28 cellular contexts compared by ENCODE assay signal in the genomic region with DNA sequence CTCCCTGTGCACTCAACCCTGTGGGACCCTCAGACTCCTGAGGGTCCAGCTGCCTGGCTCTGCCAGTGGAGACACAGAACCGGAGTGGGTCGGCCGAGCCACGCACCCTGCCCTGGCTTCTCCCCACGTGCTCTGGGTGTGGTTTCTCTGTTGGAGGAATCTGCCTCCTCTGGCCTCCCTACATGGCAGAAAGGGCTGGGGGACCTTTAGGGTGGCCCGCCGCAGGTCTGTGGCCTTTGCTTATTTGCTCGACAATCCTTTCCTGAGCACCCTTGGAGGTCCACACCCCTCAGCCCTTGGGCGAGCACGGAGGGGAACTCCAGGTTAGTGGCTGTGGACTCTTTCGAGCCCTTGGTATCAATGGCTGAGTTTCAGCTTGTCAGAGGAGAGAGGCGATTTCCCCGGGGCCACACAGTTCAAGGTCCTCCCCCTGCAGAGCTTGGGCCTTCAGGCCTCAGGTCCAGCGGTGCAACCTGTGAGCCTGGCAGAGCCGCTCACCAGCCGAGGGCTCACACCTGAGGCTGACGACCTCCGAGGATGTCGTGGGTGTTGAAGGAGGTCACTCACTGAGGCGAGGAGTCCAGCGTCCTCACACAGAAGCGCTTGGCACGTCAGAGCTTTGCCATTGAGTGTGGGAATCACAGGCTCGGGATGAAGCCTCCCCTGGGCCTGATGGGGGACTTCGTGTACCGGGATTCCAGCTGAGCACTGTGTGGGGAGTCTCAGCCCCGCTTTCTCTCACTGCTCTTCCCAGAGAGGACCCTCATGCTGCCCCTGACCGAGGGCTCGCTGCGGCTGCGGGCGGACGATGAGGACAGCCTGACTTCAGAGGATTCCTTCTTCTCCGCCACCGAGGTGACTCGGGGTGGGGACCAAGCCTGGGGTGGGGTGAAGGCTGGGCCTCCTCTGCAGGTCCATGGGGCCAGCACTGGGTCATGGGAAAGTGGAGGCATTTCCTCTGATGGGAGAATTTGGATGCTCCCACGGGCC.
"Had no signal": no experiment of that assay in that cellular context is flagged by ENCODE, and none has a peak within 500 bp of the region (broad histone marks: within the 10 kb centered on the region; RNA-seq: fewer than 3 reads in every experiment).

No MANE protein-coding gene starts in this region.

- FAIRE-seq: TTC549 had no signal

- H3K9me3 Mint-ChIP-seq: activated B cell treated with CpG ODN at 0.5 μM for 24 hours; activated CD4-positive, alpha-beta T cell treated with anti-CD3 and anti-CD28 coated beads, Interleukin-2, amount 10 ng/mL, durations not matched to agents 24 days and 14 days; activated naive CD4-positive, alpha-beta T cell treated with anti-CD3 and anti-CD28 coated beads, Interleukin-2, amount 50 U/mL, for 72 hours; activated naive CD8-positive, alpha-beta T cell treated with anti-CD3 and anti-CD28 coated beads, Interleukin-2, amount 50 U/mL, for 24 hours; activated T-cell treated with anti-CD3 and anti-CD28 coated beads, Interleukin-2, amount 50 U/mL, for 24 hours; activated T-helper 1 cell treated with anti-CD3 and anti-CD28 coated beads, Interleukin-12 subunit alpha, Interleukin-12 subunit beta, Interleukin-2, Interleukin-4 antibody, amounts not matched to agents 30 ng/mL and 10 ng/mL and 1 ng/mL, durations not matched to agents 14 hours and 24 hours and 36 hours; brain; central memory CD8-positive, alpha-beta T cell; T-cell had no signal

- H3K9me3 ChIP-seq: ascending aorta had no signal

- H3K27ac Mint-ChIP-seq: activated B cell treated with CpG ODN at 0.5 μM for 24 hours; activated CD4-positive, alpha-beta T cell treated with anti-CD3 and anti-CD28 coated beads, Interleukin-2, amount 10 ng/mL, durations not matched to agents 24 days and 14 days; activated CD8-positive, alpha-beta memory T cell treated with anti-CD3 and anti-CD28 coated beads, Interleukin-2, amount 10 ng/mL, durations not matched to agents 7 days and 5 days; activated naive CD8-positive, alpha-beta T cell treated with anti-CD3 and anti-CD28 coated beads, Interleukin-2, amount 50 U/mL, for 24 hours; activated T-cell treated with anti-CD3 and anti-CD28 coated beads, Interleukin-2, amount 50 U/mL, for 24 hours; activated T-helper 1 cell treated with anti-CD3 and anti-CD28 coated beads, Interleukin-12 subunit alpha, Interleukin-12 subunit beta, Interleukin-2, Interleukin-4 antibody, amounts not matched to agents 30 ng/mL and 10 ng/mL and 1 ng/mL, durations not matched to agents 14 hours and 24 hours and 36 hours; brain; T-cell had no signal

- H3K4me1 ChIP-seq: ascending aorta had no signal

- H3K4me3 ChIP-seq: ascending aorta, SK-N-MC had no signal

- H3K27me3 Mint-ChIP-seq: activated B cell treated with CpG ODN at 0.5 μM for 24 hours; activated CD4-positive, alpha-beta T cell treated with anti-CD3 and anti-CD28 coated beads, Interleukin-2, amount 10 ng/mL, durations not matched to agents 24 days and 14 days; activated CD8-positive, alpha-beta memory T cell treated with anti-CD3 and anti-CD28 coated beads, Interleukin-2, amount 10 ng/mL, durations not matched to agents 7 days and 5 days; activated naive CD8-positive, alpha-beta T cell treated with anti-CD3 and anti-CD28 coated beads, Interleukin-2, amount 50 U/mL, for 24 hours; activated T-cell treated with anti-CD3 and anti-CD28 coated beads, Interleukin-2, amount 50 U/mL, for 24 hours; brain; central memory CD8-positive, alpha-beta T cell; T-cell had no signal

- H3K4me1 Mint-ChIP-seq: activated B cell treated with CpG ODN at 0.5 μM for 24 hours; activated CD4-positive, alpha-beta T cell treated with anti-CD3 and anti-CD28 coated beads, Interleukin-2, amount 10 ng/mL, durations not matched to agents 24 days and 14 days; activated CD8-positive, alpha-beta memory T cell treated with anti-CD3 and anti-CD28 coated beads, Interleukin-2, amount 10 ng/mL, durations not matched to agents 7 days and 5 days; activated naive CD8-positive, alpha-beta T cell treated with anti-CD3 and anti-CD28 coated beads, Interleukin-2, amount 50 U/mL, for 24 hours; brain; central memory CD8-positive, alpha-beta T cell; T-cell had no signal

- H3K27me3 ChIP-seq: ascending aorta had no signal

- DNase-seq: activated B cell treated with CpG ODN at 0.5 μM for 24 hours; activated CD4-positive, alpha-beta T cell treated with anti-CD3 and anti-CD28 coated beads for 1 hour; activated CD4-positive, alpha-beta T cell treated with anti-CD3 and anti-CD28 coated beads, Interleukin-2, amount 10 ng/mL, durations not matched to agents 24 days and 14 days; activated CD4-positive, alpha-beta T cell treated with anti-CD3 and anti-CD28 coated beads, Interleukin-2, amount 50 U/mL, for 48 hours; activated CD8-positive, alpha-beta memory T cell treated with anti-CD3 and anti-CD28 coated beads, Interleukin-2, amount 10 ng/mL, durations not matched to agents 7 days and 5 days; activated effector memory CD4-positive, alpha-beta T cell treated with anti-CD3 and anti-CD28 coated beads, Interleukin-2, amount 50 U/mL, for 16 hours; activated naive CD4-positive, alpha-beta T cell treated with Interleukin-2 at 50 U/mL for 16 hours; activated naive CD8-positive, alpha-beta T cell treated with anti-CD3 and anti-CD28 coated beads, Interleukin-2, amount 50 U/mL, for 24 hours; activated T-cell treated with anti-CD3 and anti-CD28 coated beads, Interleukin-2, amount 50 U/mL, for 24 hours; amniotic stem cell; Karpas-422; MM.1S; NCI-H1105 treated with DMSO at 0.1 percent for 48 hours; NCI-H1436 treated with DMSO at 0.1 percent for 48 hours; NCI-H187; NCI-H2081; NCI-H524; T-cell; T-helper 2 cell; T1000 had no signal

- ATAC-seq: activated CD8-positive, alpha-beta memory T cell treated with anti-CD3 and anti-CD28 coated beads, Interleukin-2, amount 10 ng/mL, durations not matched to agents 7 days and 5 days; activated naive CD8-positive, alpha-beta T cell treated with anti-CD3 and anti-CD28 coated beads, Interleukin-2, amount 50 U/mL, for 24 hours; Right ventricle myocardium inferior; T-cell had no signal

- H3K27ac ChIP-seq: ascending aorta, SK-N-MC had no signal

- H3K4me3 Mint-ChIP-seq: activated B cell treated with CpG ODN at 0.5 μM for 24 hours; activated CD4-positive, alpha-beta T cell treated with anti-CD3 and anti-CD28 coated beads, Interleukin-2, amount 10 ng/mL, durations not matched to agents 24 days and 14 days; activated CD8-positive, alpha-beta memory T cell treated with anti-CD3 and anti-CD28 coated beads, Interleukin-2, amount 10 ng/mL, durations not matched to agents 7 days and 5 days; activated naive CD8-positive, alpha-beta T cell treated with anti-CD3 and anti-CD28 coated beads, Interleukin-2, amount 50 U/mL, for 24 hours; activated T-cell treated with anti-CD3 and anti-CD28 coated beads, Interleukin-2, amount 50 U/mL, for 24 hours; activated T-helper 1 cell treated with anti-CD3 and anti-CD28 coated beads, Interleukin-12 subunit alpha, Interleukin-12 subunit beta, Interleukin-2, Interleukin-4 antibody, amounts not matched to agents 30 ng/mL and 10 ng/mL and 1 ng/mL, durations not matched to agents 14 hours and 24 hours and 36 hours; brain; central memory CD8-positive, alpha-beta T cell; T-cell had no signal

- H3K36me3 Mint-ChIP-seq: activated naive CD4-positive, alpha-beta T cell treated with anti-CD3 and anti-CD28 coated beads, Interleukin-2, amount 50 U/mL, for 72 hours had no signal
